In genomic region chr5:73374520-73375235, GRCh38 we compare ENCODE assay signal across 15 cellular contexts.
A peak's percentile ranks its signal among the peaks of the same experiment; 100 is the strongest.
DNase-seq lines count a peak whose midpoint lies in the region; ATAC-seq and TF ChIP-seq lines count a peak whose summit lies in the region.
"Had no signal": no experiment of that assay in that cellular context is flagged by ENCODE, and none has a peak within 500 bp of the region (broad histone marks: within the 10 kb centered on the region; RNA-seq: fewer than 3 reads in every experiment).

No MANE protein-coding gene starts in this region.

- H4K20me1 ChIP-seq in SK-N-SH (ENCODE audit: insufficient read depth): no peaks in the 10 kb centered on the region
- no peaks in the 10 kb centered on the region for H4K20me1 ChIP-seq in smooth muscle cell (ENCODE audit: low read depth)

- H3K9me3 ChIP-seq in HEK293 (ENCODE audit: control insufficient read depth, insufficient read depth, low read depth, low read length) (no peaks in the 10 kb centered on the region), SK-N-SH (no peaks in the 10 kb centered on the region), smooth muscle cell (replicated peaks; ENCODE audit: low read depth) (no peaks in the 10 kb centered on the region)

- H3K27ac ChIP-seq in HEK293 (ENCODE audit: extremely low read depth, low read depth, low read length) (no peak overlapping the region), SK-N-SH (ENCODE audit: low read depth in 2 of 2, low read length in 1 of 2) (peak overlapping the region; percentile 90 to 99; a peak in 3 of 4 replicates), smooth muscle cell (ENCODE audit: low read depth) (peak overlapping the region; percentile 84)
- H3K27ac ChIP-seq: KMS-11 had no signal

- CTCF ChIA-PET in HEK293 (lab: Yijun Ruan, JAX) (interaction anchor here (1.1 kb wide), 1 partner anchor 121 kb away, joined by 3 read pairs; no protein-coding TSS in a partner anchor), SK-N-SH (lab: Yijun Ruan, JAX) (interaction anchor here (1.0 kb wide), 1 partner anchor 80 kb away, joined by 4 read pairs; no protein-coding TSS in a partner anchor)

- H3F3A ChIP-seq in SK-N-SH (replicated peaks; ENCODE audit: insufficient read depth) (peaks cover 77% of the 10 kb centered on the region), smooth muscle cell (ENCODE audit: low read depth) (peaks cover 24% of the 10 kb centered on the region)

- no peak overlapping the region for H2AFZ ChIP-seq in SK-N-SH (ENCODE audit: low read depth)
- H2AFZ ChIP-seq in smooth muscle cell (ENCODE audit: low read depth): peak overlapping the region; percentile 28

- no peaks in the 10 kb centered on the region for H3K36me3 ChIP-seq in HEK293 (ENCODE audit: control insufficient read depth in 2 of 2, insufficient read depth in 1 of 2, low read length in 2 of 2)
- no peaks in the 10 kb centered on the region for H3K36me3 ChIP-seq in SK-N-SH (replicated peaks in 1 of 2; ENCODE audit: control insufficient read depth in 1 of 2, insufficient read depth in 2 of 2, low read length in 1 of 2)
- H3K36me3 ChIP-seq in smooth muscle cell (ENCODE audit: low read depth): no peaks in the 10 kb centered on the region

- H3K4me1 ChIP-seq in HEK293 (ENCODE audit: control insufficient read depth, insufficient read depth, low read length): peaks cover 57% of the 10 kb centered on the region
- H3K4me1 ChIP-seq in SK-N-SH (ENCODE audit: control insufficient read depth in 1 of 2, insufficient read depth in 2 of 2, low read depth in 1 of 2, low read length in 1 of 2): peaks cover 0 to 41% of the 10 kb centered on the region in 2 experiments
- H3K4me1 ChIP-seq in smooth muscle cell (ENCODE audit: low read depth): peaks cover 20% of the 10 kb centered on the region

- POLR2A ChIA-PET in HEK293 (lab: Yijun Ruan, JAX) (interaction anchor here (0.5 kb wide), 1 partner anchor 33 kb away, joined by 3 read pairs; no protein-coding TSS in a partner anchor), SK-N-SH (lab: Yijun Ruan, JAX) (no interaction called here)

- TF ChIP-seq EP300 in SK-N-SH (IDR thresholded peaks at IDR 0.05; ENCODE audit: borderline replicate concordance in 1 of 2, low read depth in 1 of 2, low read length in 1 of 2): peak; percentile 91 to 100

- H3K9me2 ChIP-seq in SK-N-SH: no peaks in the 10 kb centered on the region

- DNase-seq in SK-N-SH (no peak), fibroblast of pulmonary artery (ENCODE audit: low read depth) (peak; percentile 73), smooth muscle cell (lab: John Stamatoyannopoulos, UW; ENCODE audit: unreplicated experiment) (no peak), left colon (no peak)
- DNase-seq in stimulated activated CD4-positive, alpha-beta T cell treated with anti-CD3 and anti-CD28 coated beads, Interleukin-12 subunit alpha, Interleukin-12 subunit beta, amount 100 ng/mL, for 4 hours: no peak
- DNase-seq: activated CD4-positive, alpha-beta T cell treated with anti-CD3 and anti-CD28 coated beads for 4 hours; activated T-cell treated with anti-CD3 and anti-CD28 coated beads, Interleukin-2, amount 50 U/mL, for 24 hours; CD4-positive, alpha-beta T cell; dermis blood vessel endothelial cell; NCI-H1694 treated with DMSO at 0.1 percent for 48 hours; stimulated activated CD4-positive, alpha-beta T cell treated with anti-CD3 and anti-CD28 coated beads, Interleukin-4, amount 100 ng/mL, for 1 hour; T-helper 9 cell had no signal

- intact Hi-C loops in left colon (cut with DNase I, micrococcal nuclease): no loop called here

- H3K4me3 ChIP-seq in HEK293 (ENCODE audit: low read depth, low read length): no peak overlapping the region
- H3K4me3 ChIP-seq in SK-N-SH (ENCODE audit: low read depth in 2 of 2, low read length in 1 of 2): no peak overlapping the region
- no peak overlapping the region for H3K4me3 ChIP-seq in fibroblast of pulmonary artery (replicated peaks; ENCODE audit: low read depth, low read length)
- no peak overlapping the region for H3K4me3 ChIP-seq in smooth muscle cell

- 0 out of 2 replicates have a peak, but pooled peaks cover 5% of the 10 kb centered on the region for H3K79me2 ChIP-seq in SK-N-SH (ENCODE audit: insufficient read depth)
- H3K79me2 ChIP-seq in smooth muscle cell (ENCODE audit: low read depth): no peaks in the 10 kb centered on the region

- H3K4me2 ChIP-seq in SK-N-SH (peak overlapping the region; percentile 20; the same call in 1 of the 2 replicates), smooth muscle cell (peak overlapping the region; percentile 28)
- H3K4me2 ChIP-seq: KMS-11 had no signal

- no peak for TF ChIP-seq CTCF in HEK293 (tag by site-specific recombination; IDR thresholded peaks at IDR 0.05)
- TF ChIP-seq CTCF in SK-N-SH (IDR thresholded peaks at IDR 0.05): no peak
- TF ChIP-seq CTCF in fibroblast of pulmonary artery (IDR thresholded peaks at IDR 0.05; ENCODE audit: low read length, missing control alignments): no peak
- TF ChIP-seq CTCF in smooth muscle cell (IDR thresholded peaks at IDR 0.05; ENCODE audit: borderline replicate concordance, insufficient read depth, poor library complexity, severe bottlenecking): no peak

- H3K9ac ChIP-seq in SK-N-SH: peak overlapping the region; percentile 37; the same call in 1 of the 2 replicates
- H3K9ac ChIP-seq in smooth muscle cell (ENCODE audit: low read depth): peak overlapping the region; percentile 30
- H3K9ac ChIP-seq: KMS-11 had no signal

- no peak for ATAC-seq in GM21515 (IDR thresholded peaks at IDR 0.05; ENCODE audit: unreplicated experiment)
- ATAC-seq in left colon: no peak

- 18% methylated on average over 8 of the region's 8 CpGs for whole genome bisulfite sequencing in SK-N-SH (ENCODE audit: low lambda C conversion rate)
- WGBS in smooth muscle cell (ENCODE audit: low lambda C conversion rate): 13% methylated on average over 8 of the region's 8 CpGs

- no peaks in the 10 kb centered on the region for H3K27me3 ChIP-seq in SK-N-SH (ENCODE audit: insufficient read depth)
- H3K27me3 ChIP-seq in smooth muscle cell (ENCODE audit: low read depth): no peaks in the 10 kb centered on the region

- TF ChIP-seq RAD21 in SK-N-SH (IDR thresholded peaks at IDR 0.05; ENCODE audit: low read length): no peak

TF ChIP-seq in HEK293, 187 proteins besides CTCF, POLR2A, EP300 and RAD21 (continues in another document):
- TF ChIP-seq GFI1B (tag by site-specific recombination; IDR thresholded peaks at IDR 0.05): peak; percentile 90
- TF ChIP-seq MEIS1 (CRISPR knock-in tag; IDR thresholded peaks at IDR 0.05; ENCODE audit: borderline replicate concordance): no peak
- TF ChIP-seq TSHZ1 (tag by site-specific recombination; IDR thresholded peaks at IDR 0.05; ENCODE audit: borderline replicate concordance): no peak
- TF ChIP-seq SCRT2 (tag by site-specific recombination; IDR thresholded peaks at IDR 0.05): no peak
- no peak for TF ChIP-seq KLF1 (tag by site-specific recombination; IDR thresholded peaks at IDR 0.05)

TF ChIP-seq in SK-N-SH, 30 proteins besides CTCF, POLR2A, EP300 and RAD21 (continues in another document):
- TF ChIP-seq RCOR1 (IDR thresholded peaks at IDR 0.05; ENCODE audit: low read length) (no peak), FOSL2 (IDR thresholded peaks at IDR 0.05; ENCODE audit: borderline replicate concordance, low read depth) (peak; percentile 98), POLR2AphosphoS5 (IDR thresholded peaks at IDR 0.05; ENCODE audit: low read depth, low read length) (peak; percentile 92), MAX (IDR thresholded peaks at IDR 0.05; ENCODE audit: low read depth) (0 out of 2 replicates have a peak, but pooled peaks have one; percentile 51), SMC3 (IDR thresholded peaks at IDR 0.05; ENCODE audit: low read depth, low read length) (no peak), TEAD4 (IDR thresholded peaks at IDR 0.05; ENCODE audit: borderline replicate concordance, insufficient read depth) (peak; percentile 99), FOXM1 (IDR thresholded peaks at IDR 0.05; ENCODE audit: low read depth) (peak; percentile 96), MEF2A (IDR thresholded peaks at IDR 0.05; ENCODE audit: borderline replicate concordance, low read depth) (peak; percentile 72), ZBTB33 (IDR thresholded peaks at IDR 0.05; ENCODE audit: borderline replicate concordance, low read depth) (peak; percentile 78), TCF12 (IDR thresholded peaks at IDR 0.05) (peak; percentile 100), EZH2phosphoT487 (IDR thresholded peaks at IDR 0.05; ENCODE audit: borderline replicate concordance, low read depth) (no peak), FOXJ3 (CRISPR knock-in tag; IDR thresholded peaks at IDR 0.05) (no peak), NFIC (IDR thresholded peaks at IDR 0.05; ENCODE audit: borderline replicate concordance) (peak; percentile 90), ELF1 (IDR thresholded peaks at IDR 0.05) (peak; percentile 31; the same call in 1 of the 2 replicates), RXRA (IDR thresholded peaks at IDR 0.05; ENCODE audit: borderline replicate concordance, low read depth) (peak; percentile 89), IRF3 (IDR thresholded peaks at IDR 0.05; ENCODE audit: low read depth, low read length) (no peak)

Comparison
In these comparisons a context has a peak if more than half of its experiments do, and no peak if none do; other contexts are left out.
1. Of the 4 proteins assayed by ChIP-seq in both HEK293 and SK-N-SH: peak only in HEK293: none; only in SK-N-SH: PBX3 and YY1; in both: none; in neither: 2.